1 cellular context compared by ENCODE assay signal in genomic region chr10:121558246-121558645, GRCh38.
TF ChIP-seq lines count a peak whose summit lies in the region.

No MANE protein-coding gene starts in this region.

TF ChIP-seq in WTC11, 78 proteins besides CTCF, POLR2A, EP300 and RAD21 (continued from another document):
- TF ChIP-seq E2F5 (CRISPR knock-in tag; IDR thresholded peaks at IDR 0.05) (no peak), GRHL2 (CRISPR knock-in tag; IDR thresholded peaks at IDR 0.05; ENCODE audit: insufficient replicate concordance, severe bottlenecking) (no peak), CBFB (CRISPR knock-in tag; IDR thresholded peaks at IDR 0.05; ENCODE audit: low read depth) (no peak), ATF6 (CRISPR knock-in tag; IDR thresholded peaks at IDR 0.05) (no peak), ZNF232 (CRISPR knock-in tag; IDR thresholded peaks at IDR 0.05) (no peak), ATF1 (CRISPR knock-in tag; IDR thresholded peaks at IDR 0.05) (no peak), ZNF121 (CRISPR knock-in tag; IDR thresholded peaks at IDR 0.05) (no peak)
